19 cellular contexts compared by ENCODE assay signal in genomic region chr4:138177278-138177968, GRCh38.
DNase-seq lines count a peak whose midpoint lies in the region; ATAC-seq lines count a peak whose summit lies in the region.
"Had no signal": no experiment of that assay in that cellular context is flagged by ENCODE, and none has a peak within 500 bp of the region (broad histone marks: within the 10 kb centered on the region; RNA-seq: fewer than 3 reads in every experiment).

No MANE protein-coding gene starts in this region.

- H3K4me3 ChIP-seq in SJSA1: no peak overlapping the region
- no peak overlapping the region for H3K4me3 ChIP-seq in H7 (ENCODE audit: insufficient read depth, low read depth, low read length)
- H3K4me3 ChIP-seq: dorsolateral prefrontal cortex, transverse colon had no signal

- peaks cover 13% of the 10 kb centered on the region for H3K4me1 ChIP-seq in SJSA1 (replicated peaks)

- no peaks in the 10 kb centered on the region for H3K27me3 ChIP-seq in SJSA1 (replicated peaks)
- H3K27me3 ChIP-seq in H7 (ENCODE audit: control insufficient read depth, insufficient read depth, low read length): no peaks in the 10 kb centered on the region
- H3K27me3 ChIP-seq: dorsolateral prefrontal cortex, transverse colon had no signal

- no peak for DNase-seq in SJSA1 (ENCODE audit: low read depth in 1 of 2, low spot score in 2 of 2)
- no peak for DNase-seq in effector CD4-positive, alpha-beta T cell
- no peak for DNase-seq in AG08396 (ENCODE audit: low spot score)
- DNase-seq in H7: no peak
- no peak for DNase-seq in stimulated activated CD4-positive, alpha-beta T cell treated with anti-CD3 and anti-CD28 coated beads, Interleukin-2, amount 100 ng/mL, for 24 hours
- DNase-seq: activated CD4-positive, alpha-beta T cell treated with anti-CD3 and anti-CD28 coated beads for 1 hour; DND-41; dorsolateral prefrontal cortex; islet precursor cell; left ventricle myocardium superior; MV-4-11; naive thymus-derived CD4-positive, alpha-beta T cell; NCI-H526; occipital lobe; transverse colon had no signal

- H3K27ac ChIP-seq in SJSA1: 0 out of 2 replicates have a peak overlapping the region, but pooled peaks have one; percentile 9
- H3K27ac ChIP-seq: C4-2B, transverse colon had no signal

- no peaks in the 10 kb centered on the region for H3K9me3 ChIP-seq in SJSA1 (replicated peaks)
- H3K9me3 ChIP-seq: transverse colon had no signal

- H3K36me3 ChIP-seq in SJSA1 (peaks cover 84% of the 10 kb centered on the region), H7 (replicated peaks; ENCODE audit: control insufficient read depth, insufficient read depth, low read length) (peaks cover 6% of the 10 kb centered on the region)
- H3K36me3 ChIP-seq: transverse colon had no signal

- ATAC-seq in GM18868 (IDR thresholded peaks at IDR 0.05; ENCODE audit: unreplicated experiment) (peak; percentile 68), GM21576 (IDR thresholded peaks at IDR 0.05; ENCODE audit: unreplicated experiment) (peak; percentile 47), HG03039 (IDR thresholded peaks at IDR 0.05; ENCODE audit: unreplicated experiment) (peak; percentile 63)
- ATAC-seq: left ventricle myocardium superior; naive thymus-derived CD4-positive, alpha-beta T cell had no signal
